Comparison of ENCODE assay signal across 16 cellular contexts in the genomic region with DNA sequence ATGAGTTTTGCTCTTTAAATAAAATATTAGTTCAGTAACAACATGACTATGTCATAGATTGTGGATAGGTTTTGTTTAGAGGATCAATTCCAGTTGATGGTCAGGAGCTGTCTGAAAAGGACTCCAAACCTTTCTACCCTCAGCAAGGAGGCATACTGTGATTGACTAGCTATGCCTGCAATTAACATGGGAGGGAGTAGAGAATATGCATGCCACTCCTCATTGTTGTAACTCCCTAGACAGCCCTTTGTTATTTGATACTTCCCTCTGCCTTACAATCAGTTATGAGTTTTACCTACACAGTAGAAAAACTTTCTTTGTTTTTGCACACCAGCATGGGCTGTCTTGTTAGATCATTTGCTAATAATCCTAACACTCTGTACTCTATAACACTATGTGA.
A peak's percentile ranks its signal among the peaks of the same experiment; 100 is the strongest.
DNase-seq lines count a peak whose midpoint lies in the region; ATAC-seq and TF ChIP-seq lines count a peak whose summit lies in the region.
"Had no signal": no experiment of that assay in that cellular context is flagged by ENCODE, and none has a peak within 500 bp of the region (broad histone marks: within the 10 kb centered on the region; RNA-seq: fewer than 3 reads in every experiment).

No MANE protein-coding gene starts in this region.

- no peak for TF ChIP-seq POLR2A in heart left ventricle (IDR thresholded peaks at IDR 0.05)

- CTCF ChIA-PET in WTC11 (lab: Charles Lee) (no interaction called here), GM10248 (lab: Yijun Ruan, JAX) (no interaction called here)
- CTCF ChIA-PET in naive thymus-derived CD4-positive, alpha-beta T cell (lab: Charles Lee), result no interaction called here

- peaks cover 15% of the 10 kb centered on the region for H3K36me3 Mint-ChIP-seq in WTC11
- peaks cover 0 to 5% (median 0%) of the 10 kb centered on the region in 5 donors for H3K36me3 Mint-ChIP-seq in naive thymus-derived CD4-positive, alpha-beta T cell
- H3K36me3 Mint-ChIP-seq: CD4-positive, alpha-beta memory T cell had no signal

- H3K27me3 ChIP-seq in H7 (ENCODE audit: control insufficient read depth, insufficient read depth, low read length) (no peaks in the 10 kb centered on the region), heart left ventricle (no peaks in the 10 kb centered on the region)
- no peaks in the 10 kb centered on the region for H3K27me3 ChIP-seq in naive thymus-derived CD4-positive, alpha-beta T cell (ENCODE audit: control insufficient read depth in 2 of 2, insufficient read depth in 2 of 2, low read length in 2 of 2)

- H3K4me1 ChIP-seq in heart left ventricle, result no peaks in the 10 kb centered on the region
- no peaks in the 10 kb centered on the region for H3K4me1 ChIP-seq in naive thymus-derived CD4-positive, alpha-beta T cell (ENCODE audit: control insufficient read depth in 2 of 2, insufficient read depth in 2 of 2, low read length in 2 of 2)

- H3K9me3 ChIP-seq in heart left ventricle, result peaks cover 0 to under 1% (median 0%) of the 10 kb centered on the region in 12 donors
- no peaks in the 10 kb centered on the region for H3K9me3 ChIP-seq in naive thymus-derived CD4-positive, alpha-beta T cell (ENCODE audit: control insufficient read depth in 2 of 3, low read length in 3 of 3)

- POLR2A ChIA-PET in WTC11 (lab: Charles Lee) (no interaction called here), GM10248 (lab: Yijun Ruan, JAX) (no interaction called here)
- POLR2A ChIA-PET in naive thymus-derived CD4-positive, alpha-beta T cell (lab: Charles Lee), result no interaction called here

- H3K9me3 Mint-ChIP-seq in WTC11, result peaks cover 30% of the 10 kb centered on the region
- H3K9me3 Mint-ChIP-seq in naive thymus-derived CD4-positive, alpha-beta T cell, result peaks cover 0 to 28% (median 9%) of the 10 kb centered on the region in 11 donors
- H3K9me3 Mint-ChIP-seq: H9 had no signal

- no peaks in the 10 kb centered on the region; the same call in 1 of the 2 replicates for H3K27me3 Mint-ChIP-seq in WTC11 (ENCODE audit: low read depth)
- no peaks in the 10 kb centered on the region for H3K27me3 Mint-ChIP-seq in naive thymus-derived CD4-positive, alpha-beta T cell
- H3K27me3 Mint-ChIP-seq: CD4-positive, alpha-beta memory T cell had no signal

- ATAC-seq in WTC11, result peak; percentile 76
- ATAC-seq in heart left ventricle, result no peak
- no peak for ATAC-seq in naive thymus-derived CD4-positive, alpha-beta T cell
- ATAC-seq: HCT116 had no signal

- H3K27ac ChIP-seq in heart left ventricle, result no peak overlapping the region
- no peak overlapping the region for H3K27ac ChIP-seq in naive thymus-derived CD4-positive, alpha-beta T cell (ENCODE audit: low read depth, low read length)

- DNase-seq in H7 (peak; percentile 2), WTC11 (ENCODE audit: low spot score) (no peak), iPS-NIHi7 (ENCODE audit: extremely low spot score) (peak; percentile 8), heart left ventricle (no peak), GM10248 (ENCODE audit: extremely low spot score) (no peak)
- DNase-seq in naive thymus-derived CD4-positive, alpha-beta T cell, result no peak
- DNase-seq: C1 segment of cervical spinal cord; Calu3; CD4-positive, alpha-beta memory T cell; COR-L47; DMS153; DMS79; EL; GF-D8; H9 had no signal

- no peaks in the 10 kb centered on the region for H3K36me3 ChIP-seq in H7 (replicated peaks; ENCODE audit: control insufficient read depth, insufficient read depth, low read length)
- H3K36me3 ChIP-seq in heart left ventricle, result no peaks in the 10 kb centered on the region
- H3K36me3 ChIP-seq in naive thymus-derived CD4-positive, alpha-beta T cell (ENCODE audit: control insufficient read depth in 2 of 3, insufficient read depth in 3 of 3, low read length in 3 of 3), result no peaks in the 10 kb centered on the region

- intact Hi-C loops in heart left ventricle (cut with DNase I), result no loop called here
- intact Hi-C loops in naive thymus-derived CD4-positive, alpha-beta T cell (cut with micrococcal nuclease), result no loop called here

- H3K27ac Mint-ChIP-seq in WTC11, result no peak overlapping the region
- H3K27ac Mint-ChIP-seq in naive thymus-derived CD4-positive, alpha-beta T cell, result no peak overlapping the region
- H3K27ac Mint-ChIP-seq: CD4-positive, alpha-beta memory T cell; H9 had no signal

- H3K4me1 Mint-ChIP-seq in WTC11, result peaks cover 30% of the 10 kb centered on the region
- H3K4me1 Mint-ChIP-seq in naive thymus-derived CD4-positive, alpha-beta T cell, result no peaks in the 10 kb centered on the region
- H3K4me1 Mint-ChIP-seq: CD4-positive, alpha-beta memory T cell had no signal

- TF ChIP-seq CTCF in WTC11 (IDR thresholded peaks at IDR 0.05) (no peak), heart left ventricle (IDR thresholded peaks at IDR 0.05) (no peak), GM10248 (IDR thresholded peaks at IDR 0.05; ENCODE audit: control extremely low read depth, extremely low read depth, low read depth, missing control alignments) (no peak)

- H3K4me3 ChIP-seq in H7 (ENCODE audit: insufficient read depth, low read depth, low read length), result no peak overlapping the region
- H3K4me3 ChIP-seq in heart left ventricle, result no peak overlapping the region
- no peak overlapping the region for H3K4me3 ChIP-seq in naive thymus-derived CD4-positive, alpha-beta T cell (ENCODE audit: low read length)

- no peak overlapping the region for H3K4me3 Mint-ChIP-seq in WTC11
- no peak overlapping the region for H3K4me3 Mint-ChIP-seq in naive thymus-derived CD4-positive, alpha-beta T cell
- H3K4me3 Mint-ChIP-seq: CD4-positive, alpha-beta memory T cell; H9 had no signal

TF ChIP-seq in WTC11, 78 proteins besides CTCF, POLR2A, EP300 and RAD21:
- TF ChIP-seq SMAD3 (CRISPR knock-in tag; IDR thresholded peaks at IDR 0.05; ENCODE audit: borderline replicate concordance) (no peak), CREB1 (CRISPR knock-in tag; IDR thresholded peaks at IDR 0.05) (no peak), ZNF423 (CRISPR knock-in tag; IDR thresholded peaks at IDR 0.05) (no peak)
- TF ChIP-seq, protein P1, sequence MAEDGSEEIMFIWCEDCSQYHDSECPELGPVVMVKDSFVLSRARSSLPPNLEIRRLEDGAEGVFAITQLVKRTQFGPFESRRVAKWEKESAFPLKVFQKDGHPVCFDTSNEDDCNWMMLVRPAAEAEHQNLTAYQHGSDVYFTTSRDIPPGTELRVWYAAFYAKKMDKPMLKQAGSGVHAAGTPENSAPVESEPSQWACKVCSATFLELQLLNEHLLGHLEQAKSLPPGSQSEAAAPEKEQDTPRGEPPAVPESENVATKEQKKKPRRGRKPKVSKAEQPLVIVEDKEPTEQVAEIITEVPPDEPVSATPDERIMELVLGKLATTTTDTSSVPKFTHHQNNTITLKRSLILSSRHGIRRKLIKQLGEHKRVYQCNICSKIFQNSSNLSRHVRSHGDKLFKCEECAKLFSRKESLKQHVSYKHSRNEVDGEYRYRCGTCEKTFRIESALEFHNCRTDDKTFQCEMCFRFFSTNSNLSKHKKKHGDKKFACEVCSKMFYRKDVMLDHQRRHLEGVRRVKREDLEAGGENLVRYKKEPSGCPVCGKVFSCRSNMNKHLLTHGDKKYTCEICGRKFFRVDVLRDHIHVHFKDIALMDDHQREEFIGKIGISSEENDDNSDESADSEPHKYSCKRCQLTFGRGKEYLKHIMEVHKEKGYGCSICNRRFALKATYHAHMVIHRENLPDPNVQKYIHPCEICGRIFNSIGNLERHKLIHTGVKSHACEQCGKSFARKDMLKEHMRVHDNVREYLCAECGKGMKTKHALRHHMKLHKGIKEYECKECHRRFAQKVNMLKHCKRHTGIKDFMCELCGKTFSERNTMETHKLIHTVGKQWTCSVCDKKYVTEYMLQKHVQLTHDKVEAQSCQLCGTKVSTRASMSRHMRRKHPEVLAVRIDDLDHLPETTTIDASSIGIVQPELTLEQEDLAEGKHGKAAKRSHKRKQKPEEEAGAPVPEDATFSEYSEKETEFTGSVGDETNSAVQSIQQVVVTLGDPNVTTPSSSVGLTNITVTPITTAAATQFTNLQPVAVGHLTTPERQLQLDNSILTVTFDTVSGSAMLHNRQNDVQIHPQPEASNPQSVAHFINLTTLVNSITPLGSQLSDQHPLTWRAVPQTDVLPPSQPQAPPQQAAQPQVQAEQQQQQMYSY (CRISPR knock-in tag; IDR thresholded peaks at IDR 0.05), result no peak
- TF ChIP-seq, protein P2, sequence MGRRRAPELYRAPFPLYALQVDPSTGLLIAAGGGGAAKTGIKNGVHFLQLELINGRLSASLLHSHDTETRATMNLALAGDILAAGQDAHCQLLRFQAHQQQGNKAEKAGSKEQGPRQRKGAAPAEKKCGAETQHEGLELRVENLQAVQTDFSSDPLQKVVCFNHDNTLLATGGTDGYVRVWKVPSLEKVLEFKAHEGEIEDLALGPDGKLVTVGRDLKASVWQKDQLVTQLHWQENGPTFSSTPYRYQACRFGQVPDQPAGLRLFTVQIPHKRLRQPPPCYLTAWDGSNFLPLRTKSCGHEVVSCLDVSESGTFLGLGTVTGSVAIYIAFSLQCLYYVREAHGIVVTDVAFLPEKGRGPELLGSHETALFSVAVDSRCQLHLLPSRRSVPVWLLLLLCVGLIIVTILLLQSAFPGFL (CRISPR knock-in tag; IDR thresholded peaks at IDR 0.05; ENCODE audit: borderline replicate concordance), result no peak
- TF ChIP-seq, protein P3, sequence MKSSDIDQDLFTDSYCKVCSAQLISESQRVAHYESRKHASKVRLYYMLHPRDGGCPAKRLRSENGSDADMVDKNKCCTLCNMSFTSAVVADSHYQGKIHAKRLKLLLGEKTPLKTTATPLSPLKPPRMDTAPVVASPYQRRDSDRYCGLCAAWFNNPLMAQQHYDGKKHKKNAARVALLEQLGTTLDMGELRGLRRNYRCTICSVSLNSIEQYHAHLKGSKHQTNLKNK (CRISPR knock-in tag; IDR thresholded peaks at IDR 0.05), result no peak

Comparison
In these comparisons a context has a peak if more than half of its experiments do, and no peak if none do; other contexts are left out.
1. DNase-seq: peak in H7 (single experiment) and iPS-NIHi7 (single experiment); none in WTC11 (single experiment), heart left ventricle (0 of 5), naive thymus-derived CD4-positive, alpha-beta T cell (0 of 9) and GM10248 (single experiment).